12 cellular contexts compared by ENCODE assay signal in the genomic region with DNA sequence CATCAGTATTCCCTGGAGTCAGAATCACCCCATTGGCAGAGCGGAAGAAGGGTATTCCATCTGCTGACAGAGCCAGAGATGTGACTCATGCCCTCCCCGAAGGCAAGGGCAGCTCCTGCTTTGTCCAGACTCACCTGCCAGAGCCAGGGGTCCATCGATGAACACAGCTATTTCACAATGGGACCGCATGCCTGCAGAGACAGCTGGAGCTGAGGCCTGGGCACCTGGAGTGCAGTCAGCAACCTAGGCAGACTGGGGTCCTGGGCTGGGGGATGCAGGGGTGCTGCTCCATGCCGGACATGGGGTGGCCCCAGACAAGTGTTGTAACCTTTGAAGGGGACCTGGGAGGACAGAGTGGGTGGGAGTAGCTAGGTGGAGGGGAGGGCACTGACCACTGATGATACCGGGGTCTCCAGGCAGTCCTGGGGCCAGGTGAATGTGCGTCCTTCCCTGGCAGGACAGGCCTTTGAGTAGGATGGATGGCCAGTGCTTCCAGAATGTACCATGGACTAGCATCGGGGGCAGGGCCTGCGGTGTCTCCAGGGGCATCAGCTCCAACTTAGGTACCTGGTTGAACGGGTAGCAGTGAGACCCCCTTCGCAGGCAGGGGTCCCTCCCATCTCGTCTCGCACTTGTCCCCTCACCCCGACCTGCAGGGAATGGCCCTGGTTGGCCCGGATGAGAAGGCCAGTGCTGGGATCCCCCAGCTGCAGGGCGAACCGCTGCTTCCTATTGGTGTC. TPM values are rescaled to one million over a fixed set of nuclear protein-coding genes. Genes with fewer than 3 reads are reported as not detected.
A peak's percentile ranks its signal among the peaks of the same experiment; 100 is the strongest.
DNase-seq lines count a peak whose midpoint lies in the region; ATAC-seq and TF ChIP-seq lines count a peak whose summit lies in the region.
"Had no signal": no experiment of that assay in that cellular context is flagged by ENCODE, and none has a peak within 500 bp of the region (broad histone marks: within the 10 kb centered on the region; RNA-seq: fewer than 3 reads in every experiment).

No MANE protein-coding gene starts in this region.

- ATAC-seq in mucosa of descending colon = no peak
- ATAC-seq in GM21723 (IDR thresholded peaks at IDR 0.05; ENCODE audit: unreplicated experiment) = no peak
- ATAC-seq: left ventricle myocardium superior had no signal

- peak overlapping the region; percentile 95 for H3K27ac ChIP-seq in BLaER1

- peaks cover 28% of the 10 kb centered on the region for H3K4me1 Mint-ChIP-seq in activated naive CD4-positive, alpha-beta T cell treated with anti-CD3 and anti-CD28 coated beads, Interleukin-2, amount 50 U/mL, for 24 hours
- H3K4me1 Mint-ChIP-seq in glutamatergic neuron (ENCODE audit: low read depth, unreplicated experiment) = no peaks in the 10 kb centered on the region

- H3K9me3 ChIP-seq in BLaER1 (no peaks in the 10 kb centered on the region), mucosa of descending colon (no peaks in the 10 kb centered on the region)
- H3K9me3 ChIP-seq: uterus had no signal

- H4K20me1 ChIP-seq in BLaER1 = peaks cover 48% of the 10 kb centered on the region

- DNase-seq in mucosa of descending colon (peak; percentile 14 to 64 (median 35)), T-helper 9 cell (no peak), glutamatergic neuron (no peak), SHP77 (lab: John Stamatoyannopoulos, UW) (no peak)
- DNase-seq: DMS153, left ventricle myocardium superior, NCI-H446 treated with DMSO at 0.1 percent for 48 hours had no signal

- no peaks in the 10 kb centered on the region for H3K27me3 Mint-ChIP-seq in activated naive CD4-positive, alpha-beta T cell treated with anti-CD3 and anti-CD28 coated beads, Interleukin-2, amount 50 U/mL, for 24 hours
- peaks cover 4% of the 10 kb centered on the region for H3K27me3 Mint-ChIP-seq in glutamatergic neuron (ENCODE audit: unreplicated experiment)

- intact Hi-C loops in mucosa of descending colon (cut with DNase I, micrococcal nuclease) = no loop called here

- peaks cover 62% of the 10 kb centered on the region for H3K4me1 ChIP-seq in BLaER1
- H3K4me1 ChIP-seq in mucosa of descending colon (ENCODE audit: low read depth) = peaks cover 27% of the 10 kb centered on the region

- no peaks in the 10 kb centered on the region for H3K9me3 Mint-ChIP-seq in activated naive CD4-positive, alpha-beta T cell treated with anti-CD3 and anti-CD28 coated beads, Interleukin-2, amount 50 U/mL, for 24 hours
- no peaks in the 10 kb centered on the region for H3K9me3 Mint-ChIP-seq in glutamatergic neuron (ENCODE audit: unreplicated experiment)

- TF ChIP-seq CTCF in mucosa of descending colon (IDR thresholded peaks at IDR 0.05) = no peak
- no peak for TF ChIP-seq CTCF in glutamatergic neuron (IDR thresholded peaks at IDR 0.05; ENCODE audit: partially characterized antibody, unreplicated experiment)

- H3K36me3 ChIP-seq in BLaER1 (peaks cover 57% of the 10 kb centered on the region), mucosa of descending colon (ENCODE audit: low read depth) (no peaks in the 10 kb centered on the region)
- H3K36me3 ChIP-seq: uterus had no signal

- H3K4me2 ChIP-seq in BLaER1 = peak overlapping the region; percentile 99

- TF ChIP-seq POLR2A in GM19099 (IDR thresholded peaks at IDR 0.05; ENCODE audit: extremely low read depth, insufficient read length, low read depth) = peak; percentile 44

- peak overlapping the region; percentile 89 for H3K9ac ChIP-seq in BLaER1

- H3K4me3 ChIP-seq in BLaER1 (peak overlapping the region; percentile 79; the same call in 1 of the 2 replicates), mucosa of descending colon (no peak overlapping the region)
- H3K4me3 ChIP-seq: uterus had no signal

- no peaks in the 10 kb centered on the region for H3K36me3 Mint-ChIP-seq in activated naive CD4-positive, alpha-beta T cell treated with anti-CD3 and anti-CD28 coated beads, Interleukin-2, amount 50 U/mL, for 24 hours
- H3K36me3 Mint-ChIP-seq in glutamatergic neuron (ENCODE audit: unreplicated experiment) = no peaks in the 10 kb centered on the region

- H3K4me3 Mint-ChIP-seq in activated naive CD4-positive, alpha-beta T cell treated with anti-CD3 and anti-CD28 coated beads, Interleukin-2, amount 50 U/mL, for 24 hours = peak overlapping the region; percentile 87
- H3K4me3 Mint-ChIP-seq in glutamatergic neuron (ENCODE audit: unreplicated experiment) = no peak overlapping the region

- peak overlapping the region; percentile 17 for H3K27ac Mint-ChIP-seq in activated naive CD4-positive, alpha-beta T cell treated with anti-CD3 and anti-CD28 coated beads, Interleukin-2, amount 50 U/mL, for 24 hours
- no peak overlapping the region for H3K27ac Mint-ChIP-seq in glutamatergic neuron (ENCODE audit: unreplicated experiment)

- H3K27me3 ChIP-seq in BLaER1 = no peaks in the 10 kb centered on the region
- H3K27me3 ChIP-seq: uterus had no signal

RNA-seq across cellular contexts. Expression of gene TRPT1, which starts 1.7 kb away (rescaled TPM):
- 10 to 100 TPM; 50.6 to 55.1 (median 53.1) TPM for total RNA-seq in mucosa of descending colon
- total RNA-seq in glutamatergic neuron (ENCODE audit: unreplicated experiment) = 39.0 TPM

RNA-seq across cellular contexts. Expression of gene NUDT22, which starts 1.8 kb away (rescaled TPM):
- total RNA-seq in mucosa of descending colon (100 to 1,000 TPM in 2 of 3 donors, 10 to 100 TPM in 1; 81.6 to 137 (median 119) TPM), glutamatergic neuron (ENCODE audit: unreplicated experiment) (37.0 TPM)

RNA-seq across cellular contexts. Expression of gene DNAJC4, which starts 6.0 kb away (rescaled TPM):
- total RNA-seq in mucosa of descending colon (10 to 100 TPM; 43.6 to 57.6 (median 50.7) TPM), glutamatergic neuron (ENCODE audit: unreplicated experiment) (30.5 TPM)

RNA-seq across cellular contexts. Expression of gene VEGFB, which starts 10.1 kb away (rescaled TPM):
- 100 to 1,000 TPM in 1 of 3 donors, 10 to 100 TPM in 2; 45.3 to 156 (median 45.6) TPM for total RNA-seq in mucosa of descending colon
- 12.3 TPM for total RNA-seq in glutamatergic neuron (ENCODE audit: unreplicated experiment)

RNA-seq across cellular contexts. Expression of gene FKBP2, which starts 16.6 kb away (rescaled TPM):
- total RNA-seq in mucosa of descending colon = 10 to 100 TPM; 67.5 to 91.0 (median 75.8) TPM
- 31.4 TPM for total RNA-seq in glutamatergic neuron (ENCODE audit: unreplicated experiment)

Comparison
In these comparisons a context has a peak if more than half of its experiments do, and no peak if none do; other contexts are left out.
1. DNase-seq: peak in mucosa of descending colon (3 of 3); none in T-helper 9 cell (single experiment), glutamatergic neuron (single experiment) and SHP77 (0 of 2).